In the genomic region with DNA sequence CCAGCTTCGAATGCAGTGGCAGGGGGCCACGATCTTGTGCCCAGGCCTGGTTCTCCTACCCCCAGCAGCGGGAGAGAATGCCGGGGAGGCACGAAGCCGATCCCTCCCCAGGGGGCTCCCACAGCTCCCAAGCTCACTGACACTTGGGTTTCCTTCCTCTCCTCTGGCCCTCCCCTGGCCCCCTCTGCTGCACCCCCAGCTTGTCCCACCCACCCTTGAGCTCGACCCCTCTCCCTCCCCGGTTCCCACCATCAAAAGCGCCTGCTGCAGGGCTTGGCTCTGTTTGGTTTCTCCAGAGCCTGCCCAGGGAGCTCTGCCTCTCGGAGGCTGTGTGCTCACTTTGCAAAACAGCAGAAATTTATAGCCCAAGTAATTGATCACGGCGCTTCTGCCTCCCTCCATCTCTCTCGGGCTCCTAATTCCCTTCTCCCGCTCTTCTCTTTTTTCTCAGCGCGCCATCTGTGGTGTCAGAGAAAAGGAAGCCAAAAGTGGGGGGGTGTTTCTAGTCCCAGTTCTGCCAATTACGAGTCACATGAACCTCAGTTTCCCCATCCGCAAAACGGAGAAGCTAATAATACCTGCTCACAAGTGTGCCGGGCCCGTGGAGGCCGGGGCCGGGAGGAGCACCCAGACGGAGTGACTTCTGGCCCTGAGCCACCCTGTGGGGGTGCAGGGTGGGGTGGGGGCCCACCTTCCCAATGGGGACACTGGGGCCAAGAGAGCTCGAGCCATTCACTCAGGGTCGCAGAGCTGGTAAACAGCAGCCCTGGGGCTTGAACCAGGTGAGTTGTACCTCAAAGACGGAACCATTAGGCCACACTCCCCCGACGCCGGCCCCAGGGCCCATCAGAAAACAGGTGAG, we compare ENCODE assay signal across 13 cellular contexts.
DNase-seq lines count a peak whose midpoint lies in the region; ATAC-seq and TF ChIP-seq lines count a peak whose summit lies in the region.
"Had no signal": no experiment of that assay in that cellular context is flagged by ENCODE, and none has a peak within 500 bp of the region (broad histone marks: within the 10 kb centered on the region; RNA-seq: fewer than 3 reads in every experiment).

No MANE protein-coding gene starts in this region.

- H3K79me2 ChIP-seq in Loucy (ENCODE audit: insufficient read depth, low read length) = no peaks in the 10 kb centered on the region

- H4K8ac ChIP-seq in mesenchymal stem cell (ENCODE audit: low read length) = peak overlapping the region; percentile 79

- H3K4ac ChIP-seq in mesenchymal stem cell (ENCODE audit: low read depth in 1 of 2, low read length in 2 of 2) = peak overlapping the region; percentile 8 to 90

- H3K4me2 ChIP-seq in Loucy (ENCODE audit: low read depth, low read length, poor library complexity, severe bottlenecking) = no peak overlapping the region
- no peak overlapping the region for H3K4me2 ChIP-seq in mesenchymal stem cell (ENCODE audit: low read length, poor library complexity, severe bottlenecking)

- peaks cover 18% of the 10 kb centered on the region for H3K4me1 Mint-ChIP-seq in T-helper 2 cell treated with Interferon-gamma antibody and Interleukin-4, amounts not matched to agents 5 μg/mL and 100 μg/mL, for 36 hours (ENCODE audit: low read depth)

- H2BK15ac ChIP-seq in mesenchymal stem cell (ENCODE audit: low read depth, poor library complexity, severe bottlenecking) = peak overlapping the region; percentile 71

- no peak for ATAC-seq in GM21619 (IDR thresholded peaks at IDR 0.05; ENCODE audit: unreplicated experiment)
- ATAC-seq in GM19035 (IDR thresholded peaks at IDR 0.05; ENCODE audit: unreplicated experiment) = no peak
- ATAC-seq: stimulated activated memory B cell treated with anti-CD40 and anti-IgM and Interleukin-4, amounts not matched to agents 10 μg/mL and 1 μg/mL and 100 μg/mL, for 72 hours had no signal

- no peak overlapping the region for H3K4me3 ChIP-seq in Loucy (ENCODE audit: low read length, poor library complexity, severe bottlenecking)
- no peak overlapping the region for H3K4me3 ChIP-seq in mesenchymal stem cell (ENCODE audit: insufficient read depth in 1 of 2, low read depth in 1 of 2, low read length in 2 of 2)
- peak overlapping the region in 1 of 5 donors; percentile 62 for H3K4me3 ChIP-seq in subcutaneous abdominal adipose tissue (ENCODE audit: low read depth in 1 of 5, low read length in 5 of 5)

- H3K4me1 ChIP-seq in Loucy (ENCODE audit: insufficient read depth, low read length, poor library complexity, severe bottlenecking) = peaks cover 21% of the 10 kb centered on the region
- H3K4me1 ChIP-seq in mesenchymal stem cell (ENCODE audit: control insufficient read depth, insufficient read depth, low read depth, low read length) = peaks cover 37% of the 10 kb centered on the region
- peaks cover 2 to 82% (median 71%) of the 10 kb centered on the region in 5 donors for H3K4me1 ChIP-seq in subcutaneous abdominal adipose tissue (ENCODE audit: control insufficient read depth in 5 of 5, insufficient read depth in 5 of 5, low read length in 5 of 5)

- peak overlapping the region; percentile 96 to 98 for H3K18ac ChIP-seq in mesenchymal stem cell (ENCODE audit: low read depth in 1 of 2, low read length in 2 of 2)

- DNase-seq in mesenchymal stem cell = no peak
- no peak for DNase-seq in T-helper 2 cell treated with Interferon-gamma antibody and Interleukin-4, amounts not matched to agents 5 μg/mL and 100 μg/mL, for 36 hours (ENCODE audit: low spot score)
- no peak for DNase-seq in activated CD4-positive, CD25-positive, alpha-beta regulatory T cell (lab: John Stamatoyannopoulos, UW)
- DNase-seq: activated CD4-positive, alpha-beta T cell treated with anti-CD3 and anti-CD28 coated beads for 1 hour; NCI-H146; small intestine had no signal

- 87% methylated on average over 25 of the region's 30 CpGs for WGBS in mesenchymal stem cell

- H2BK12ac ChIP-seq in mesenchymal stem cell (ENCODE audit: low read length in 2 of 2) = peak overlapping the region; percentile 55 to 98

- no peak overlapping the region for H3K23ac ChIP-seq in mesenchymal stem cell (ENCODE audit: low read length in 2 of 2)

- no peaks in the 10 kb centered on the region for H3K36me3 ChIP-seq in Loucy (ENCODE audit: insufficient read depth, low read length)
- H3K36me3 ChIP-seq in mesenchymal stem cell (ENCODE audit: control insufficient read depth in 1 of 2, insufficient read depth in 2 of 2, low read depth in 1 of 2, low read length in 2 of 2) = no peaks in the 10 kb centered on the region
- H3K36me3 ChIP-seq in subcutaneous abdominal adipose tissue (ENCODE audit: control insufficient read depth in 5 of 5, insufficient read depth in 5 of 5, low read length in 5 of 5) = no peaks in the 10 kb centered on the region

- no peak overlapping the region for H3K14ac ChIP-seq in mesenchymal stem cell (ENCODE audit: low read length in 2 of 2)

- no peak overlapping the region for H2AFZ ChIP-seq in Loucy (ENCODE audit: low read length)
- no peak overlapping the region for H2AFZ ChIP-seq in mesenchymal stem cell (ENCODE audit: low read depth, low read length)

- no peak overlapping the region for H2BK5ac ChIP-seq in mesenchymal stem cell (ENCODE audit: low read depth, low read length, poor library complexity, severe bottlenecking)

- no peaks in the 10 kb centered on the region for H3K9me2 ChIP-seq in Loucy (replicated peaks; ENCODE audit: low read depth, low read length)

- no peak overlapping the region for H3K27ac Mint-ChIP-seq in T-helper 2 cell treated with Interferon-gamma antibody and Interleukin-4, amounts not matched to agents 5 μg/mL and 100 μg/mL, for 36 hours

- no peaks in the 10 kb centered on the region for H3K27me3 ChIP-seq in Loucy (ENCODE audit: insufficient read depth, low read length, poor library complexity, severe bottlenecking)
- H3K27me3 ChIP-seq in mesenchymal stem cell (ENCODE audit: control insufficient read depth in 1 of 2, insufficient read depth in 1 of 2, low read length in 2 of 2) = no peaks in the 10 kb centered on the region
- H3K27me3 ChIP-seq in subcutaneous abdominal adipose tissue (ENCODE audit: control insufficient read depth in 5 of 5, insufficient read depth in 4 of 5, low read length in 5 of 5) = no peaks in the 10 kb centered on the region

- H3F3A ChIP-seq in Loucy (ENCODE audit: low read depth) = no peaks in the 10 kb centered on the region

- H3K9me3 Mint-ChIP-seq in T-helper 2 cell treated with Interferon-gamma antibody and Interleukin-4, amounts not matched to agents 5 μg/mL and 100 μg/mL, for 36 hours = no peaks in the 10 kb centered on the region
- H3K9me3 Mint-ChIP-seq: stimulated activated memory B cell treated with anti-CD40 and anti-IgM and Interleukin-4, amounts not matched to agents 10 μg/mL and 1 μg/mL and 100 μg/mL, for 72 hours had no signal

- H3K79me1 ChIP-seq in mesenchymal stem cell (replicated peaks; ENCODE audit: low read length, poor library complexity, severe bottlenecking) = no peaks in the 10 kb centered on the region

- TF ChIP-seq CTCF in Loucy (conservative IDR thresholded peaks at IDR 0.05; ENCODE audit: low read length) = no peak

- peak overlapping the region; percentile 99 for H3K27ac ChIP-seq in angular gyrus (ENCODE audit: low read depth, low read length)
- H3K27ac ChIP-seq in mesenchymal stem cell (ENCODE audit: low read length, poor library complexity, severe bottlenecking) = no peak overlapping the region
- peak overlapping the region; percentile 41 for H3K27ac ChIP-seq in subcutaneous abdominal adipose tissue (ENCODE audit: low read depth, low read length)
- H3K27ac ChIP-seq: HL-60 had no signal

- no peaks in the 10 kb centered on the region for H3K27me3 Mint-ChIP-seq in T-helper 2 cell treated with Interferon-gamma antibody and Interleukin-4, amounts not matched to agents 5 μg/mL and 100 μg/mL, for 36 hours (ENCODE audit: low read depth)

- peak overlapping the region; percentile 41 for H2AK5ac ChIP-seq in mesenchymal stem cell (ENCODE audit: low read length, severe bottlenecking)

- H3K4me3 Mint-ChIP-seq in T-helper 2 cell treated with Interferon-gamma antibody and Interleukin-4, amounts not matched to agents 5 μg/mL and 100 μg/mL, for 36 hours = no peak overlapping the region
- H3K4me3 Mint-ChIP-seq: stimulated activated memory B cell treated with anti-CD40 and anti-IgM and Interleukin-4, amounts not matched to agents 10 μg/mL and 1 μg/mL and 100 μg/mL, for 72 hours had no signal

- H4K20me1 ChIP-seq in Loucy (ENCODE audit: insufficient read depth, low read length, poor library complexity, severe bottlenecking) = no peaks in the 10 kb centered on the region

- H3K9ac ChIP-seq in Loucy (ENCODE audit: low read depth, low read length, poor library complexity, severe bottlenecking) = peak overlapping the region; percentile 70
- peak overlapping the region; percentile 79 for H3K9ac ChIP-seq in mesenchymal stem cell (ENCODE audit: low read length)
- H3K9ac ChIP-seq in subcutaneous abdominal adipose tissue (ENCODE audit: low read length in 5 of 5) = peak overlapping the region in 1 of 5 donors; percentile 15

- H3K9me3 ChIP-seq in Loucy (ENCODE audit: insufficient read depth, low read depth, low read length) (no peaks in the 10 kb centered on the region), mesenchymal stem cell (ENCODE audit: control insufficient read depth, low read length) (no peaks in the 10 kb centered on the region), subcutaneous abdominal adipose tissue (ENCODE audit: control insufficient read depth in 5 of 5, low read length in 5 of 5) (no peaks in the 10 kb centered on the region)

- H3K36me3 Mint-ChIP-seq in T-helper 2 cell treated with Interferon-gamma antibody and Interleukin-4, amounts not matched to agents 5 μg/mL and 100 μg/mL, for 36 hours (ENCODE audit: low read depth) = no peaks in the 10 kb centered on the region
- H3K36me3 Mint-ChIP-seq: stimulated activated memory B cell treated with anti-CD40 and anti-IgM and Interleukin-4, amounts not matched to agents 10 μg/mL and 1 μg/mL and 100 μg/mL, for 72 hours had no signal

- H4K91ac ChIP-seq in mesenchymal stem cell (ENCODE audit: low read length) = peak overlapping the region; percentile 80

- H2BK120ac ChIP-seq in mesenchymal stem cell (ENCODE audit: low read depth, low read length) = peak overlapping the region; percentile 95
